ENCODE assay signal across 10 cellular contexts in the genomic region with DNA sequence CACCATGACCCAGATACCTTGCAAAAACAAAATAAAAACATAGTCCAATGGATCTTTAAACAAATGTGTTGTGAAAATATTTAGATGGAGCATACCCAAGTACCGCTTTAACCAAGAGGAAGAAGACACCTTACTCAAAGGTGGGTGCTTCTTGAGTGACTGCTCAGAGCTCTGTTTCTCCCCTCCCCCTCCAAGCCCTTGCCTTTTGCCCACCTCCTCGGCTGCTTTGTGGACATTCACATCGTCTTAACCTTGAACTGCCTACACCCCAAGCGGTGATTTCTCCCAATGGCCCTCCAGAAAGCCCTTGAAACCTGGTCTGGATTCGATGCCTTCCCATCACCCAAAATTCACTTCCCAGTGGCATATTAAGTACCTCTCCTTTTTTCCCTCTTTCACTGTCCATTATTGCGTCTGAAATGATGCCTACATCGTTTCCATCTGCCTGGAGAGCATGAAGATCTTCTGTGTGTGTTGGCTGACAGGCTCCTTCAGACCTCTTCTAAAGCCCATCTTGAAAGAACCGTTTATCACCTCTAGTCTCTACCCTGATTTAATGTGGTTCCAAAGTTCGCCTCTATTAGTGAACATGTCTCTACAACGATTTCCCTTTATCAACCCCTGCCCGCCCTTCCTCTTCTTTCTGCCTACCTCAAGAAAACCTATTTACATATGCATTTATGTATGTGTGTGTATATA. TPM values are rescaled to one million over a fixed set of nuclear protein-coding genes. Genes with fewer than 3 reads are reported as not detected.
DNase-seq lines count a peak whose midpoint lies in the region; ATAC-seq, FAIRE-seq and TF ChIP-seq lines count a peak whose summit lies in the region.
"Had no signal": no experiment of that assay in that cellular context is flagged by ENCODE, and none has a peak within 500 bp of the region (broad histone marks: within the 10 kb centered on the region; RNA-seq: fewer than 3 reads in every experiment).

No MANE protein-coding gene starts in this region.

- intact Hi-C loops in CD14-positive monocyte (cut with micrococcal nuclease) = no loop called here
- intact Hi-C loops in uterus (cut with DNase I; ENCODE audit: low total_unique reads) = no loop called here

- no peak for ATAC-seq in natural killer cell treated with Interleukin-12 subunit alpha and Interleukin-12 subunit beta and Interleukin-15 and Interleukin-18, amount 100 ng/mL, for 72 hours
- no peak for ATAC-seq in HG02678 (IDR thresholded peaks at IDR 0.05; ENCODE audit: unreplicated experiment)

- H3K4me2 ChIP-seq in KMS-11 = peak overlapping the region; percentile 98

- H3K9ac ChIP-seq in KMS-11 = peak overlapping the region; percentile 71

- TF ChIP-seq POLR2A in uterus (IDR thresholded peaks at IDR 0.05) = no peak
- TF ChIP-seq POLR2A in GM12891 (IDR thresholded peaks at IDR 0.05; ENCODE audit: low read depth, low read length) = no peak

- H3K4me3 Mint-ChIP-seq in CD14-positive monocyte = peak overlapping the region; percentile 96 to 97
- H3K4me3 Mint-ChIP-seq in natural killer cell treated with Interleukin-12 subunit alpha and Interleukin-12 subunit beta and Interleukin-15 and Interleukin-18, amount 100 ng/mL, for 72 hours = peak overlapping the region; percentile 95

- peaks cover 46% of the 10 kb centered on the region for H3K4me1 Mint-ChIP-seq in CD14-positive monocyte
- H3K4me1 Mint-ChIP-seq in natural killer cell treated with Interleukin-12 subunit alpha and Interleukin-12 subunit beta and Interleukin-15 and Interleukin-18, amount 100 ng/mL, for 72 hours (ENCODE audit: low read depth in 2 of 2) = peaks cover 33 to 55% of the 10 kb centered on the region in 2 donors

- DNase-seq in CD14-positive monocyte (ENCODE audit: low spot score) = no peak
- DNase-seq in coronary artery (ENCODE audit: low spot score) = no peak
- DNase-seq in natural killer cell treated with Interleukin-12 subunit alpha and Interleukin-12 subunit beta and Interleukin-15 and Interleukin-18, amount 100 ng/mL, for 72 hours (ENCODE audit: low spot score) = no peak
- no peak for DNase-seq in uterus
- no peak for DNase-seq in GM12891 (ENCODE audit: insufficient read length, low spot score)
- DNase-seq in dedifferentiated amniotic fluid mesenchymal stem cell (ENCODE audit: extremely low spot score) = no peak
- DNase-seq: EL; stimulated activated CD4-positive, alpha-beta T cell treated with anti-CD3 and anti-CD28 coated beads, Interleukin-4, amount 100 ng/mL, for 1 hour had no signal

- peaks cover 0 to 4% (median 0%) of the 10 kb centered on the region in 3 donors for H3K27me3 Mint-ChIP-seq in CD14-positive monocyte (ENCODE audit: low read depth in 3 of 3)
- H3K27me3 Mint-ChIP-seq in natural killer cell treated with Interleukin-12 subunit alpha and Interleukin-12 subunit beta and Interleukin-15 and Interleukin-18, amount 100 ng/mL, for 72 hours = no peaks in the 10 kb centered on the region

- no peak for FAIRE-seq in GM12891 (lab: Jason Lieb, UNC)

- H3K4me1 ChIP-seq in KMS-11 (ENCODE audit: low read depth, poor library complexity, severe bottlenecking) (peaks cover 30% of the 10 kb centered on the region), uterus (no peaks in the 10 kb centered on the region)

- H3K27ac Mint-ChIP-seq in CD14-positive monocyte = peak overlapping the region; percentile 67 to 91 (median 87)
- peak overlapping the region in 1 of 2 donors; percentile 95 for H3K27ac Mint-ChIP-seq in natural killer cell treated with Interleukin-12 subunit alpha and Interleukin-12 subunit beta and Interleukin-15 and Interleukin-18, amount 100 ng/mL, for 72 hours

- peak overlapping the region; percentile 89 for H3K27ac ChIP-seq in KMS-11
- peak overlapping the region in 1 of 2 donors; percentile 33 for H3K27ac ChIP-seq in coronary artery
- H3K27ac ChIP-seq in uterus = peak overlapping the region in 1 of 2 donors; percentile 26

- peaks cover 0 to 3% (median 0%) of the 10 kb centered on the region in 7 donors for H3K9me3 Mint-ChIP-seq in CD14-positive monocyte
- no peaks in the 10 kb centered on the region for H3K9me3 Mint-ChIP-seq in natural killer cell treated with Interleukin-12 subunit alpha and Interleukin-12 subunit beta and Interleukin-15 and Interleukin-18, amount 100 ng/mL, for 72 hours

- TF ChIP-seq CTCF in CD14-positive monocyte (IDR thresholded peaks at IDR 0.05) (no peak), KMS-11 (conservative IDR thresholded peaks at IDR 0.05; ENCODE audit: low read depth, low read length) (no peak), coronary artery (IDR thresholded peaks at IDR 0.05) (no peak), uterus (IDR thresholded peaks at IDR 0.05) (no peak)

- H3K79me2 ChIP-seq in KMS-11 (ENCODE audit: insufficient read depth, low read depth) = peaks cover 65% of the 10 kb centered on the region

- H3K4me3 ChIP-seq in KMS-11 (IDR thresholded peaks at IDR 0.05; ENCODE audit: insufficient read depth, low read depth, low read length) = peak overlapping the region; percentile 89
- peak overlapping the region; percentile 74 for H3K4me3 ChIP-seq in coronary artery
- peak overlapping the region in 1 of 2 donors; percentile 34 for H3K4me3 ChIP-seq in uterus

- H3K27me3 ChIP-seq in KMS-11 (ENCODE audit: insufficient read depth, low read depth) = no peaks in the 10 kb centered on the region
- no peaks in the 10 kb centered on the region for H3K27me3 ChIP-seq in uterus

- no peaks in the 10 kb centered on the region for H3K36me3 ChIP-seq in KMS-11 (ENCODE audit: insufficient read depth)
- no peaks in the 10 kb centered on the region for H3K36me3 ChIP-seq in uterus

- H3K36me3 Mint-ChIP-seq in CD14-positive monocyte = peaks cover 3 to 6% of the 10 kb centered on the region in 2 donors
- H3K36me3 Mint-ChIP-seq in natural killer cell treated with Interleukin-12 subunit alpha and Interleukin-12 subunit beta and Interleukin-15 and Interleukin-18, amount 100 ng/mL, for 72 hours = peaks cover 6% of the 10 kb centered on the region

- H2AFZ ChIP-seq in KMS-11 (ENCODE audit: low read depth) = no peak overlapping the region

- no peaks in the 10 kb centered on the region for H3K9me3 ChIP-seq in uterus

- H4K20me1 ChIP-seq in KMS-11 (ENCODE audit: insufficient read depth) = no peaks in the 10 kb centered on the region

TF ChIP-seq in GM12891, 5 proteins besides CTCF, POLR2A, EP300 and RAD21:
- TF ChIP-seq POLR2AphosphoS5 (IDR thresholded peaks at IDR 0.05; ENCODE audit: low read depth, low read length) (no peak), POU2F2 (IDR thresholded peaks at IDR 0.05; ENCODE audit: low read depth, low read length) (no peak), TAF1 (IDR thresholded peaks at IDR 0.05; ENCODE audit: low read depth, low read length) (no peak), SPI1 (IDR thresholded peaks at IDR 0.05; ENCODE audit: low read depth, low read length) (no peak), PAX5 (IDR thresholded peaks at IDR 0.05; ENCODE audit: insufficient read depth, low read length, severe bottlenecking) (no peak)

RNA-seq across cellular contexts. Expression of a gene that starts 1.0 kb away (rescaled TPM):
- 1 to 10 TPM; 1.1 to 3.3 TPM for polyA plus RNA-seq in CD14-positive monocyte
- total RNA-seq in natural killer cell treated with Interleukin-12 subunit alpha and Interleukin-12 subunit beta and Interleukin-15 and Interleukin-18, amount 100 ng/mL, for 72 hours = 10 to 100 TPM; 11.6 to 24.0 TPM
- 1 to 10 TPM; 1.2 to 9.7 (median 3.2) TPM for total RNA-seq in uterus
- under 0.01 TPM for polyA plus RNA-seq in GM12891 (2012; ENCODE audit: low read depth, missing spikeins)
